ENCODE assay signal across 1 cellular context in the genomic region with DNA sequence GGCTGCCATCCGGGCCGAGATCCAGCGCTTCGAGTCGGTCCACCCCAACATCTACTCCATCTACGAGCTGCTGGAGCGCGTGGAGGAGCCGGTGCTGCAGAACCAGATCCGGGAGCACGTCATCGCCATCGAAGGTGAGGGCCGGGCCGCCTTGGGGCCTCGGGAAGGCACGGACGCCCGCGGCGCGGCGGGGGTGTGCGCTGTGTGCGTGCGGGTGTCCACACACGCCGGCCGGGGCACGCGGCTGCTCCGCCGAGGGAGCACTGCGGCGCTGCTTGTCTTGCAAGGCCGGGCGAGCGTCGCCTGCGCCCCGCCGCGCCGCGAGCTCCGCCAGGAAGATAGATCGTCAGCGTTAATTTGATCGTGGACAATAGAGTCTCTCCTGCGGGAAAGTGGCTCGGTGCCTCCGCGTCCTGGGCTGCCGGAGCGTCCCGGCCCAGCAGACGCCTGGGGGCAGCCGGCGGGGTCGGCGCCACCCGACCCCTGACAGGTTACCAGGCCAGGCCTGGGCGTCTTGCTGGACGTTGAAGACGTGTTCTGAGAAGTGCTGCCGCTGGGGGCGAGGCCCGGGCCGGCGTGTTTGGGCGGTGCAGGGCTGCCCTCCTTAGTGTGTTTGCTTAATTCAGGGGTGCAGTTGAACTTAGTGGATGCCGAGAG.
TF ChIP-seq lines count a peak whose summit lies in the region.

No MANE protein-coding gene starts in this region.

TF ChIP-seq in HepG2, 621 proteins besides CTCF, POLR2A, EP300 and RAD21 (continued from another document):
- TF ChIP-seq SMAD1 (CRISPR knock-in tag; IDR thresholded peaks at IDR 0.05; ENCODE audit: borderline replicate concordance, low read depth) (no peak), RAD51 (IDR thresholded peaks at IDR 0.05; ENCODE audit: borderline replicate concordance) (no peak), HNRNPLL (IDR thresholded peaks at IDR 0.05; ENCODE audit: low read depth, low read length, poor library complexity, severe bottlenecking) (peak; percentile 92), ZNF124 (CRISPR knock-in tag; IDR thresholded peaks at IDR 0.05) (no peak), ZNF549 (CRISPR knock-in tag; IDR thresholded peaks at IDR 0.05) (no peak), RBM22 (optimal IDR thresholded peaks at IDR 0.05; ENCODE audit: low read length) (no peak), ZNF274 (CRISPR knock-in tag; IDR thresholded peaks at IDR 0.05) (peak; percentile 87), ZNF160 (CRISPR knock-in tag; IDR thresholded peaks at IDR 0.05) (no peak; the same call in 1 of the 2 replicates), PCBP2 (optimal IDR thresholded peaks at IDR 0.05; ENCODE audit: low read depth, low read length, poor library complexity, severe bottlenecking) (no peak), MAZ (IDR thresholded peaks at IDR 0.05; ENCODE audit: borderline replicate concordance, low read depth, low read length) (no peak), MAZ (CRISPR knock-in tag; IDR thresholded peaks at IDR 0.05; ENCODE audit: low read depth) (peak; percentile 67), FOXC1 (CRISPR knock-in tag; IDR thresholded peaks at IDR 0.05; ENCODE audit: borderline replicate concordance) (no peak)
- TF ChIP-seq, protein P1, sequence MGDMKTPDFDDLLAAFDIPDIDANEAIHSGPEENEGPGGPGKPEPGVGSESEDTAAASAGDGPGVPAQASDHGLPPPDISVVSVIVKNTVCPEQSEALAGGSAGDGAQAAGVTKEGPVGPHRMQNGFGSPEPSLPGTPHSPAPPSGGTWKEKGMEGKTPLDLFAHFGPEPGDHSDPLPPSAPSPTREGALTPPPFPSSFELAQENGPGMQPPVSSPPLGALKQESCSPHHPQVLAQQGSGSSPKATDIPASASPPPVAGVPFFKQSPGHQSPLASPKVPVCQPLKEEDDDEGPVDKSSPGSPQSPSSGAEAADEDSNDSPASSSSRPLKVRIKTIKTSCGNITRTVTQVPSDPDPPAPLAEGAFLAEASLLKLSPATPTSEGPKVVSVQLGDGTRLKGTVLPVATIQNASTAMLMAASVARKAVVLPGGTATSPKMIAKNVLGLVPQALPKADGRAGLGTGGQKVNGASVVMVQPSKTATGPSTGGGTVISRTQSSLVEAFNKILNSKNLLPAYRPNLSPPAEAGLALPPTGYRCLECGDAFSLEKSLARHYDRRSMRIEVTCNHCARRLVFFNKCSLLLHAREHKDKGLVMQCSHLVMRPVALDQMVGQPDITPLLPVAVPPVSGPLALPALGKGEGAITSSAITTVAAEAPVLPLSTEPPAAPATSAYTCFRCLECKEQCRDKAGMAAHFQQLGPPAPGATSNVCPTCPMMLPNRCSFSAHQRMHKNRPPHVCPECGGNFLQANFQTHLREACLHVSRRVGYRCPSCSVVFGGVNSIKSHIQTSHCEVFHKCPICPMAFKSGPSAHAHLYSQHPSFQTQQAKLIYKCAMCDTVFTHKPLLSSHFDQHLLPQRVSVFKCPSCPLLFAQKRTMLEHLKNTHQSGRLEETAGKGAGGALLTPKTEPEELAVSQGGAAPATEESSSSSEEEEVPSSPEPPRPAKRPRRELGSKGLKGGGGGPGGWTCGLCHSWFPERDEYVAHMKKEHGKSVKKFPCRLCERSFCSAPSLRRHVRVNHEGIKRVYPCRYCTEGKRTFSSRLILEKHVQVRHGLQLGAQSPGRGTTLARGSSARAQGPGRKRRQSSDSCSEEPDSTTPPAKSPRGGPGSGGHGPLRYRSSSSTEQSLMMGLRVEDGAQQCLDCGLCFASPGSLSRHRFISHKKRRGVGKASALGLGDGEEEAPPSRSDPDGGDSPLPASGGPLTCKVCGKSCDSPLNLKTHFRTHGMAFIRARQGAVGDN (CRISPR knock-in tag; IDR thresholded peaks at IDR 0.05), result peak; percentile 87
- TF ChIP-seq, protein P2, sequence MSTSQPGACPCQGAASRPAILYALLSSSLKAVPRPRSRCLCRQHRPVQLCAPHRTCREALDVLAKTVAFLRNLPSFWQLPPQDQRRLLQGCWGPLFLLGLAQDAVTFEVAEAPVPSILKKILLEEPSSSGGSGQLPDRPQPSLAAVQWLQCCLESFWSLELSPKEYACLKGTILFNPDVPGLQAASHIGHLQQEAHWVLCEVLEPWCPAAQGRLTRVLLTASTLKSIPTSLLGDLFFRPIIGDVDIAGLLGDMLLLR (CRISPR knock-in tag; IDR thresholded peaks at IDR 0.05), result no peak
- TF ChIP-seq, protein P3, sequence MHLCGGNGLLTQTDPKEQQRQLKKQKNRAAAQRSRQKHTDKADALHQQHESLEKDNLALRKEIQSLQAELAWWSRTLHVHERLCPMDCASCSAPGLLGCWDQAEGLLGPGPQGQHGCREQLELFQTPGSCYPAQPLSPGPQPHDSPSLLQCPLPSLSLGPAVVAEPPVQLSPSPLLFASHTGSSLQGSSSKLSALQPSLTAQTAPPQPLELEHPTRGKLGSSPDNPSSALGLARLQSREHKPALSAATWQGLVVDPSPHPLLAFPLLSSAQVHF (CRISPR knock-in tag; IDR thresholded peaks at IDR 0.05), result 0 out of 2 replicates have a peak, but pooled peaks have one; percentile 40
